Comparison of ENCODE assay signal across 8 cellular contexts in genomic region chr14:94173885-94174621, GRCh38. TPM values are rescaled to one million over a fixed set of nuclear protein-coding genes. Genes with fewer than 3 reads are reported as not detected.
DNase-seq lines count a peak whose midpoint lies in the region; ATAC-seq and TF ChIP-seq lines count a peak whose summit lies in the region.

PPP4R4 (plus strand) TSS chr14:94174322; CDS start chr14:94174466, 144 bp downstream.

- H3K36me3 Mint-ChIP-seq in T-cell = no peaks in the 10 kb centered on the region
- no peaks in the 10 kb centered on the region for H3K36me3 Mint-ChIP-seq in progenitor cell of endocrine pancreas (ENCODE audit: insufficient read depth)

- TF ChIP-seq POLR2A in adrenal gland (IDR thresholded peaks at IDR 0.05) = no peak
- peak in 1 of 4 donors; percentile 38 for TF ChIP-seq POLR2A in upper lobe of left lung (IDR thresholded peaks at IDR 0.05)

- no peak for TF ChIP-seq EP300 in upper lobe of left lung (IDR thresholded peaks at IDR 0.05)

- CTCF ChIA-PET in T-cell (lab: Charles Lee) = interaction anchor here (0.7 to 1.8 kb wide), 5 partner anchors 18 to 234 kb away, joined by 3 to 8 read pairs (median 5); no protein-coding TSS in a partner anchor

- POLR2A ChIA-PET in T-cell (lab: Charles Lee) = interaction anchor here in 1 of 2 donors (0.9 to 1.2 kb wide), 2 partner anchors 16 to 93 kb away, joined by 3 to 5 read pairs; partner anchors contain the start of genes DDX24 and IFI27L1

- TF ChIP-seq CTCF in adrenal gland (IDR thresholded peaks at IDR 0.05) = no peak
- no peak for TF ChIP-seq CTCF in progenitor cell of endocrine pancreas (IDR thresholded peaks at IDR 0.05; ENCODE audit: unreplicated experiment)
- TF ChIP-seq CTCF in upper lobe of left lung (IDR thresholded peaks at IDR 0.05) = no peak

- H3K27ac Mint-ChIP-seq in T-cell (peak within 1 kb of the TSS; percentile 48 to 76), progenitor cell of endocrine pancreas (peak within 1 kb of the TSS; percentile 90)

- DNase-seq in GM03348 (ENCODE audit: low spot score) = peak; percentile 97
- DNase-seq in NCI-H128 (lab: John Stamatoyannopoulos, UW; ENCODE audit: unreplicated experiment) = peak; percentile 78
- peak; percentile 70 to 89 (median 83) for DNase-seq in T-cell
- peak; percentile 78 to 91 (median 84) for DNase-seq in adrenal gland
- DNase-seq in left cardiac atrium = peak; percentile 89
- peak; percentile 96 for DNase-seq in progenitor cell of endocrine pancreas (ENCODE audit: low spot score, unreplicated experiment)
- peak; percentile 93 to 97 for DNase-seq in upper lobe of left lung

- H3K4me3 Mint-ChIP-seq in T-cell (peak within 1 kb of the TSS; percentile 79 to 88 (median 83)), progenitor cell of endocrine pancreas (ENCODE audit: low read depth) (peak within 1 kb of the TSS; percentile 82)

- ATAC-seq in HG02588 (IDR thresholded peaks at IDR 0.05; ENCODE audit: unreplicated experiment) (peak; percentile 83), T-cell (replicated peaks in 1 of 4) (peak; percentile 87 to 94 (median 92)), left cardiac atrium (peak; percentile 95 to 97), upper lobe of left lung (ENCODE audit: low FRiP score in 2 of 2) (peak; percentile 94 to 97)

- H3K9me3 ChIP-seq in adrenal gland (replicated peaks in 1 of 3) (no peaks in the 10 kb centered on the region), upper lobe of left lung (no peaks in the 10 kb centered on the region)

- 0 to 1% methylated on average over 68 to 87 of the region's 87 CpGs; no CpG with 5 or more reads in 2 of the 4 donors for WGBS in adrenal gland, 4 donors
- whole genome bisulfite sequencing in upper lobe of left lung, 2 donors = 0% methylated on average over 10 of the region's 87 CpGs; no CpG with 5 or more reads in 1 of the 2 donors

- H3K27ac ChIP-seq in adrenal gland (peak within 1 kb of the TSS in 2 of 5 donors; percentile 32 to 76), upper lobe of left lung (peak within 1 kb of the TSS; percentile 68 to 86 (median 81))

- H3K27me3 ChIP-seq in adrenal gland (peaks cover 9% of the 10 kb centered on the region), upper lobe of left lung (peaks cover 0 to 14% (median 9%) of the 10 kb centered on the region in 4 donors)

- H3K4me1 Mint-ChIP-seq in T-cell (peaks cover 15 to 26% (median 23%) of the 10 kb centered on the region in 3 donors), progenitor cell of endocrine pancreas (ENCODE audit: low read depth) (peaks cover 16% of the 10 kb centered on the region)

- intact Hi-C loops in adrenal gland (cut with DNase I) (no loop called here), left cardiac atrium (cut with DNase I) (loop anchor here in 1 of 2 donors (10.0 kb wide), 1 partner anchor 229 kb away; no protein-coding TSS in a partner anchor)

- H3K36me3 ChIP-seq in adrenal gland (replicated peaks in 1 of 2) (no peaks in the 10 kb centered on the region), upper lobe of left lung (no peaks in the 10 kb centered on the region)

- H3K4me1 ChIP-seq in adrenal gland (replicated peaks in 1 of 2) (peaks cover 0 to 15% of the 10 kb centered on the region in 2 donors), upper lobe of left lung (peaks cover 15 to 31% (median 19%) of the 10 kb centered on the region in 4 donors)

- peaks cover 0 to 10% of the 10 kb centered on the region in 2 donors for H3K27me3 Mint-ChIP-seq in T-cell
- peaks cover 24% of the 10 kb centered on the region for H3K27me3 Mint-ChIP-seq in progenitor cell of endocrine pancreas

- H3K4me3 ChIP-seq in adrenal gland (peak within 1 kb of the TSS in 3 of 4 donors; percentile 30 to 61 (median 39)), upper lobe of left lung (peak within 1 kb of the TSS; percentile 67 to 86 (median 73))

- H3K9me3 Mint-ChIP-seq in T-cell (no peaks in the 10 kb centered on the region), progenitor cell of endocrine pancreas (ENCODE audit: low read depth) (no peaks in the 10 kb centered on the region)

RNA-seq across cellular contexts. Expression of gene PPP4R4, which starts in this region (rescaled TPM):
- total RNA-seq in T-cell = 1 to 10 TPM in 3 of 5 donors, under 1 TPM in 2; 0.41 to 2.5 (median 1.3) TPM
- 1 to 10 TPM in 2 of 8 donors, under 1 TPM in 6; 0.24 to 1.3 (median 0.56) TPM for total RNA-seq in adrenal gland
- under 1 TPM; 0.08 to 0.55 (median 0.30) TPM for polyA plus RNA-seq in adrenal gland
- total RNA-seq in left cardiac atrium = under 1 TPM; 0.18 to 0.29 TPM
- total RNA-seq in progenitor cell of endocrine pancreas = 12.8 and 13.5 TPM in 2 replicates
- total RNA-seq in upper lobe of left lung = 10 to 100 TPM in 2 of 6 donors, 1 to 10 TPM in 4; 3.0 to 18.4 (median 6.3) TPM

Comparison
In these comparisons a context has a peak if more than half of its experiments do, and no peak if none do; other contexts are left out.
1. Peak in DNase-seq and ATAC-seq in left cardiac atrium; RNA of the gene not detected or under 1 TPM.